1 cellular context compared by ENCODE assay signal in the genomic region with DNA sequence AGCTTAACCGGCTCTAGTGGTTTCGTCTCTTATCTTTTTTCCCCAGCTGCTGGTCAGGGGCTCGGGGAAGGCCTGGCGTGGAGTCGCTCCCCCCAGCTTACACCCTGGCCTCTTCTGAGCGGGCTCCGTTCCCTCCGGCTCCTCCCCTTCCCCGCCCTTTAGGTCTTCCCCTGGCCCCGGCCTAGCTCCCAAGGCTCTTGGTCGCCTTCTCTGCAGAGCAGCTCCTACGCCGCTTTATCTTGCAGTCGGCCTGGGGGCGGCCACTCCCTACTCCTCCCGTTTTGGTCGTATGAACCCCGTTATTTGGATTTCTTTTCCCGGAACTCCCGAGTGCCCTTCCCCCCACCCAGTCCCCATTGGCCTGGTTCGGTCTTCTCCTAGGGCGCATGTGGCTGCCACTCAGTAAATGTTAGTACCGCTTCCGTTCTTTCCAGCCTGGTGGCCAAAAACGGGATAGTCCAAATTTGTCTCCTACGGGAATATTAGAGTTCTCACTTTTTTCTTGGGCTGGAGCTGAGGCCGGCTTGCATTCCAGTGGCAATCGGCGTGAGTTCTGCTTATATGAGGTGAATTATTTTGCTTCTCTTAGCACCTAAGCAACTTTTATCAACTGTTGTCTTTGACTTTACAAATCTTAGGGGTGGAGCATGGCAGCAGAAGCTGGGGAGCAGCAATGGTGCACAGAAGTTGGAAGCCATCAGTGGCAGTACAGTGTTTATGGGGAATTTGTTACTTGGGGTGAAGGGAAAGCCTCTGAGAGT.
A peak's percentile ranks its signal among the peaks of the same experiment; 100 is the strongest.
TF ChIP-seq lines count a peak whose summit lies in the region.

No MANE protein-coding gene starts in this region.

TF ChIP-seq in A549, 52 proteins besides CTCF, POLR2A, EP300 and RAD21 (continued from another document):
- TF ChIP-seq PBX3 (IDR thresholded peaks at IDR 0.05) (no peak), MAZ (IDR thresholded peaks at IDR 0.05; ENCODE audit: borderline replicate concordance, low read depth, low read length) (no peak), HOXB5 (CRISPR knock-in tag; IDR thresholded peaks at IDR 0.05) (no peak), RFX5 (IDR thresholded peaks at IDR 0.05) (no peak), HDAC2 (IDR thresholded peaks at IDR 0.05) (no peak)
- TF ChIP-seq, protein P1, sequence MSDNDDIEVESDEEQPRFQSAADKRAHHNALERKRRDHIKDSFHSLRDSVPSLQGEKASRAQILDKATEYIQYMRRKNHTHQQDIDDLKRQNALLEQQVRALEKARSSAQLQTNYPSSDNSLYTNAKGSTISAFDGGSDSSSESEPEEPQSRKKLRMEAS (IDR thresholded peaks at IDR 0.05) = peak; percentile 56
